ENCODE assay signal across 28 cellular contexts in genomic region chr17:43750154-43750553, GRCh38. TPM values are rescaled to one million over a fixed set of nuclear protein-coding genes. Genes with fewer than 3 reads are reported as not detected.
"Had no signal": no experiment of that assay in that cellular context is flagged by ENCODE, and none has a peak within 500 bp of the region (broad histone marks: within the 10 kb centered on the region; RNA-seq: fewer than 3 reads in every experiment).

No MANE protein-coding gene starts in this region.

- H3K36me3 ChIP-seq: heart right ventricle, left ventricle myocardium inferior had no signal

- H3K27me3 ChIP-seq: testis had no signal

- ATAC-seq: activated CD4-positive, CD25-positive, alpha-beta regulatory T cell treated with anti-CD3 and anti-CD28 coated beads, Interleukin-2, amount 50 U/mL, for 24 hours; activated CD8-positive, alpha-beta T cell treated with anti-CD3 and anti-CD28 coated beads, Interleukin-2, amount 10 ng/mL, durations not matched to agents 7 days and 5 days; activated naive CD8-positive, alpha-beta T cell treated with anti-CD3 and anti-CD28 coated beads, Interleukin-2, amount 50 U/mL, for 24 hours; body of pancreas; effector memory CD8-positive, alpha-beta T cell; heart right ventricle; naive thymus-derived CD8-positive, alpha-beta T cell had no signal

- H3K4me3 ChIP-seq: body of pancreas, dorsolateral prefrontal cortex, heart right ventricle, left ventricle myocardium inferior, testis had no signal

- H3K9me3 ChIP-seq: body of pancreas, heart right ventricle, left ventricle myocardium inferior, testis had no signal

- DNase-seq: activated CD4-positive, alpha-beta T cell treated with anti-CD3 and anti-CD28 coated beads, Interleukin-2, amount 50 U/mL, for 1 hour; activated CD8-positive, alpha-beta T cell treated with anti-CD3 and anti-CD28 coated beads, Interleukin-2, amount 10 ng/mL, durations not matched to agents 7 days and 5 days; activated gamma-delta T cell; activated naive CD4-positive, alpha-beta T cell treated with anti-CD3 and anti-CD28 coated beads, Interleukin-2, amount 50 U/mL, for 16 hours; activated naive CD8-positive, alpha-beta T cell treated with anti-CD3 and anti-CD28 coated beads, Interleukin-2, amount 50 U/mL, for 24 hours; anterior cingulate cortex; body of pancreas; central memory CD4-positive, alpha-beta T cell; dorsolateral prefrontal cortex; effector memory CD8-positive, alpha-beta T cell; heart right ventricle; left ventricle myocardium inferior; naive thymus-derived CD8-positive, alpha-beta T cell; retina; stimulated activated CD4-positive, alpha-beta T cell treated with anti-CD3 and anti-CD28 coated beads, Interleukin-2, amount 100 ng/mL, for 48 hours; stimulated activated naive CD4-positive, alpha-beta T cell; T-helper 2 cell; testis had no signal

- H3K27ac ChIP-seq: body of pancreas, dorsolateral prefrontal cortex, heart right ventricle, left ventricle myocardium inferior, testis, VCaP had no signal

RNA-seq across cellular contexts. Expression of gene SOST, which starts 8.4 kb away (rescaled TPM):
- total RNA-seq: activated CD8-positive, alpha-beta T cell treated with anti-CD3 and anti-CD28 coated beads, Interleukin-2, amount 10 ng/mL, durations not matched to agents 7 days and 5 days; activated T-helper 1 cell treated with anti-CD3 and anti-CD28 coated beads, Interleukin-12 subunit alpha, Interleukin-12 subunit beta, Interleukin-2, Interleukin-4 antibody, amounts not matched to agents 30 ng/mL and 10 ng/mL and 1 ng/mL, durations not matched to agents 14 hours and 24 hours and 36 hours; body of pancreas; endothelial cell of umbilical vein; fibroblast of villous mesenchyme; kidney epithelial cell; lung microvascular endothelial cell; naive thymus-derived CD8-positive, alpha-beta T cell; osteoblast had no signal
- polyA plus RNA-seq: endothelial cell of umbilical vein; naive thymus-derived CD8-positive, alpha-beta T cell had no signal

RNA-seq across cellular contexts. Expression of gene CFAP97D1, which starts 30.1 kb away (rescaled TPM):
- total RNA-seq: activated CD8-positive, alpha-beta T cell treated with anti-CD3 and anti-CD28 coated beads, Interleukin-2, amount 10 ng/mL, durations not matched to agents 7 days and 5 days; activated T-helper 1 cell treated with anti-CD3 and anti-CD28 coated beads, Interleukin-12 subunit alpha, Interleukin-12 subunit beta, Interleukin-2, Interleukin-4 antibody, amounts not matched to agents 30 ng/mL and 10 ng/mL and 1 ng/mL, durations not matched to agents 14 hours and 24 hours and 36 hours; body of pancreas; endothelial cell of umbilical vein; fibroblast of villous mesenchyme; kidney epithelial cell; lung microvascular endothelial cell; mesothelial cell of epicardium; naive thymus-derived CD8-positive, alpha-beta T cell; osteoblast; progenitor cell of endocrine pancreas had no signal
- polyA plus RNA-seq: endothelial cell of umbilical vein; heart right ventricle; naive thymus-derived CD8-positive, alpha-beta T cell had no signal
